Comparison of ENCODE assay signal across 11 cellular contexts in genomic region chr17:4313482-4314114, GRCh38. TPM values are rescaled to one million over a fixed set of nuclear protein-coding genes. Genes with fewer than 3 reads are reported as not detected.
A peak's percentile ranks its signal among the peaks of the same experiment; 100 is the strongest.
DNase-seq lines count a peak whose midpoint lies in the region; ATAC-seq and TF ChIP-seq lines count a peak whose summit lies in the region.
"Had no signal": no experiment of that assay in that cellular context is flagged by ENCODE, and none has a peak within 500 bp of the region (broad histone marks: within the 10 kb centered on the region; RNA-seq: fewer than 3 reads in every experiment).

No MANE protein-coding gene starts in this region.

- H3K4me1 ChIP-seq in mammary epithelial cell (ENCODE audit: insufficient read depth, low read length) = peaks cover 17% of the 10 kb centered on the region
- peaks cover 3 to 5% of the 10 kb centered on the region in 2 donors for H3K4me1 ChIP-seq in breast epithelium
- peaks cover 16 to 73% (median 51%) of the 10 kb centered on the region in 4 donors for H3K4me1 ChIP-seq in transverse colon
- H3K4me1 ChIP-seq in effector memory CD4-positive, alpha-beta T cell (ENCODE audit: control insufficient read depth, insufficient read depth, low read length, poor library complexity, severe bottlenecking) = peaks cover 10% of the 10 kb centered on the region

- TF ChIP-seq CTCF in mammary epithelial cell (conservative IDR thresholded peaks at IDR 0.05 in 1 of 2, IDR thresholded peaks at IDR 0.05 in 1 of 2; ENCODE audit: extremely low read depth in 1 of 2, insufficient read depth in 1 of 2, low read depth in 1 of 2, low read length in 2 of 2) (no peak), breast epithelium (IDR thresholded peaks at IDR 0.05) (no peak), cardiac fibroblast (IDR thresholded peaks at IDR 0.05; ENCODE audit: low read depth, low read length) (no peak), transverse colon (IDR thresholded peaks at IDR 0.05) (no peak)

- dilution Hi-C loops in mammary epithelial cell (cut with HindIII; ENCODE audit: low sequenced_read_pairs) = no loop called here

- WGBS in mammary epithelial cell (ENCODE audit: low coverage, missing lambda C conversion rate) = 61% methylated on average over 7 of the region's 7 CpGs
- 67 to 73% methylated on average over 1 to 7 of the region's 7 CpGs for WGBS in transverse colon (ENCODE audit: low coverage in 1 of 2), 2 donors

- CTCF ChIA-PET in mammary epithelial cell (lab: Charles Lee; ENCODE audit: low non-redundant PET) = no interaction called here

- no peak for TF ChIP-seq EP300 in transverse colon (IDR thresholded peaks at IDR 0.05; ENCODE audit: low read depth)

- no peak overlapping the region for H3K9ac ChIP-seq in mammary epithelial cell (ENCODE audit: insufficient read depth, low read length)

- no peak overlapping the region for H3K4me3 ChIP-seq in mammary epithelial cell (replicated peaks in 1 of 3; ENCODE audit: insufficient read depth in 1 of 3, low read depth in 2 of 3, low read length in 3 of 3)
- no peak overlapping the region for H3K4me3 ChIP-seq in breast epithelium
- H3K4me3 ChIP-seq in cardiac fibroblast (replicated peaks in 1 of 2; ENCODE audit: low read depth in 2 of 2, low read length in 2 of 2) = no peak overlapping the region
- H3K4me3 ChIP-seq in transverse colon = peak overlapping the region in 1 of 4 donors; percentile 9
- H3K4me3 ChIP-seq in effector memory CD4-positive, alpha-beta T cell (ENCODE audit: insufficient read depth, low read depth, low read length, poor library complexity, severe bottlenecking) = no peak overlapping the region

- H3K27me3 ChIP-seq in mammary epithelial cell (ENCODE audit: insufficient read depth, low read length) (no peaks in the 10 kb centered on the region), breast epithelium (no peaks in the 10 kb centered on the region), transverse colon (no peaks in the 10 kb centered on the region)
- H3K27me3 ChIP-seq in effector memory CD4-positive, alpha-beta T cell (replicated peaks; ENCODE audit: control insufficient read depth, insufficient read depth, low read length, poor library complexity, severe bottlenecking) = no peaks in the 10 kb centered on the region

- H3K36me3 ChIP-seq in mammary epithelial cell (ENCODE audit: insufficient read depth, low read length) (no peaks in the 10 kb centered on the region), breast epithelium (no peaks in the 10 kb centered on the region), transverse colon (no peaks in the 10 kb centered on the region)
- H3K36me3 ChIP-seq in effector memory CD4-positive, alpha-beta T cell (ENCODE audit: control insufficient read depth, insufficient read depth, low read length) = no peaks in the 10 kb centered on the region

- H3K27ac ChIP-seq in mammary epithelial cell (ENCODE audit: insufficient read depth, low read depth, low read length) (no peak overlapping the region), breast epithelium (no peak overlapping the region), transverse colon (peak overlapping the region; percentile 7 to 45 (median 34))
- H3K27ac ChIP-seq in effector memory CD4-positive, alpha-beta T cell (ENCODE audit: insufficient read depth, low read length, poor library complexity, severe bottlenecking) = no peak overlapping the region

- DNase-seq in mammary epithelial cell (no peak), breast epithelium (ENCODE audit: low spot score in 2 of 2) (no peak), cardiac fibroblast (ENCODE audit: low read depth in 2 of 2) (peak; percentile 17 to 37), medulla oblongata (ENCODE audit: extremely low spot score) (peak; percentile 44), transverse colon (no peak), ecto neural progenitor cell (ENCODE audit: low spot score) (no peak)
- DNase-seq in effector memory CD4-positive, alpha-beta T cell = no peak
- DNase-seq: EL; naive thymus-derived CD8-positive, alpha-beta T cell; NCI-H510A had no signal

- in situ Hi-C loops in mammary epithelial cell (cut with MboI; ENCODE audit: low sequenced_read_pairs in 2 of 2) (no loop called here), transverse colon (cut with MboI; ENCODE audit: low pct_ligation_motif_present in 1 of 4, low pct_unique_long_range_greater_than_20kb in 1 of 4, low sequenced_read_pairs in 3 of 4) (no loop called here)

- intact Hi-C loops in mammary epithelial cell (cut with micrococcal nuclease) = no loop called here
- intact Hi-C loops in breast epithelium (cut with DNase I; ENCODE audit: low total_unique reads) = no loop called here
- intact Hi-C loops in transverse colon (cut with DNase I; ENCODE audit: low total_unique reads) = no loop called here

- peaks cover 97% of the 10 kb centered on the region for H3K79me2 ChIP-seq in mammary epithelial cell (ENCODE audit: insufficient read depth, low read length)

- no peak for ATAC-seq in GM21576 (IDR thresholded peaks at IDR 0.05; ENCODE audit: unreplicated experiment)
- ATAC-seq: naive thymus-derived CD8-positive, alpha-beta T cell had no signal

- H2AFZ ChIP-seq in mammary epithelial cell (ENCODE audit: low read depth, low read length) = no peak overlapping the region

- no peak for TF ChIP-seq POLR2A in breast epithelium (IDR thresholded peaks at IDR 0.05)
- TF ChIP-seq POLR2A in transverse colon (IDR thresholded peaks at IDR 0.05) = no peak

- peaks cover 3% of the 10 kb centered on the region for H4K20me1 ChIP-seq in mammary epithelial cell (ENCODE audit: insufficient read depth, low read length)

- peak overlapping the region; percentile 62 for H3K4me2 ChIP-seq in mammary epithelial cell (ENCODE audit: insufficient read depth, low read depth, low read length)

- H3K9me3 ChIP-seq in mammary epithelial cell (replicated peaks; ENCODE audit: insufficient read depth, low read length) = no peaks in the 10 kb centered on the region
- H3K9me3 ChIP-seq in breast epithelium = no peaks in the 10 kb centered on the region
- no peaks in the 10 kb centered on the region for H3K9me3 ChIP-seq in transverse colon
- H3K9me3 ChIP-seq in effector memory CD4-positive, alpha-beta T cell (ENCODE audit: control insufficient read depth, low read length) = no peaks in the 10 kb centered on the region

- no TSS peak for BruUV-seq in mammary epithelial cell (replicated peaks; lab: Mats Ljungman, UMichigan)

RNA-seq across cellular contexts. Expression of gene ANKFY1, which starts 49.8 kb away (rescaled TPM):
- total RNA-seq in mammary epithelial cell = 10 to 100 TPM; 45.4 to 46.2 TPM
- 21.9 TPM for polyA plus RNA-seq in mammary epithelial cell
- polyA minus RNA-seq in mammary epithelial cell = 77.8 TPM
- 10 to 100 TPM; 36.3 to 44.2 (median 42.1) TPM for total RNA-seq in breast epithelium
- 10 to 100 TPM; 53.0 to 69.9 (median 54.7) TPM for total RNA-seq in transverse colon

RNA-seq across cellular contexts. Expression of gene UBE2G1, which starts 52.9 kb away (rescaled TPM):
- total RNA-seq in mammary epithelial cell (10 to 100 TPM; 60.8 to 93.0 TPM), breast epithelium (10 to 100 TPM; 43.3 to 56.5 (median 43.4) TPM), transverse colon (100 to 1,000 TPM in 1 of 4 donors, 10 to 100 TPM in 3; 41.6 to 104 (median 53.0) TPM)
- polyA plus RNA-seq in mammary epithelial cell = 38.7 TPM
- polyA minus RNA-seq in mammary epithelial cell = 34.4 TPM

Comparison
In these comparisons a context has a peak if more than half of its experiments do, and no peak if none do; other contexts are left out.
1. DNase-seq: peak in cardiac fibroblast (2 of 2) and medulla oblongata (single experiment); none in mammary epithelial cell (single experiment), breast epithelium (0 of 2), transverse colon (single experiment), effector memory CD4-positive, alpha-beta T cell (0 of 3) and ecto neural progenitor cell (single experiment).
2. H3K27ac ChIP-seq: peak in transverse colon (4 of 4); none in mammary epithelial cell (single experiment), breast epithelium (0 of 2) and effector memory CD4-positive, alpha-beta T cell (single experiment).